Comparison of ENCODE assay signal across 1 cellular context in genomic region chr17:38606646-38607611, GRCh38.
TF ChIP-seq lines count a peak whose summit lies in the region.

No MANE protein-coding gene starts in this region.

TF ChIP-seq in IMR-90, 13 proteins besides CTCF, POLR2A, EP300 and RAD21 (continued from another document):
- TF ChIP-seq CHD1 (IDR thresholded peaks at IDR 0.05; ENCODE audit: low read depth, low read length), result no peak
